ENCODE assay signal across 25 cellular contexts in the genomic region with DNA sequence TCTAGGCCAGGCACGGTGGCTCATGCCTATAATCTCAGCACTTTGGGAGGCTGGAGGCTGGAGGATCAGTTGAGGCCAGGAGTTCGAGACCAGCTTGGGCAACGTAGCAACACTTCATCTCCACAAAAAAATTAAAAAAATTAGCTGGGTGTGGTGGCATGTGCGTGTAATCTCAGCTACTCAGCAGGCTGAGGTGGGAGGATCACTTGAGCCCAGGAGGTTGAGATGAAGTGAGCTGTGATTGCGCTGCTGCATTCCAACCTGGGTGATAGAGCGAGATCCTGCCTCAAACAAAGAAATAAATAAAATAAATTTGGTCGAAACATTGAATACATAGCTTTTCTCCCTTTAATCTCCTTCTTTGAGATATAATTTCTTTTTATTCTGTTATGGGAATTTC.
"Had no signal": no experiment of that assay in that cellular context is flagged by ENCODE, and none has a peak within 500 bp of the region (broad histone marks: within the 10 kb centered on the region; RNA-seq: fewer than 3 reads in every experiment).

No MANE protein-coding gene starts in this region.

- H3K9me3 Mint-ChIP-seq: naive thymus-derived CD4-positive, alpha-beta T cell; nephron; stimulated activated effector memory CD8-positive, alpha-beta T cell treated with anti-CD3 and anti-CD28 coated beads, Interleukin-12 subunit alpha, Interleukin-12 subunit beta, amount 100 ng/mL, for 72 hours; type B pancreatic cell had no signal

- H3K27me3 Mint-ChIP-seq: type B pancreatic cell had no signal

- H3K4me3 Mint-ChIP-seq: naive thymus-derived CD4-positive, alpha-beta T cell; nephron; stimulated activated effector memory CD8-positive, alpha-beta T cell treated with anti-CD3 and anti-CD28 coated beads, Interleukin-12 subunit alpha, Interleukin-12 subunit beta, amount 100 ng/mL, for 72 hours; type B pancreatic cell had no signal

- H3K4me3 ChIP-seq: coronary artery, prostate gland, right atrium auricular region, smooth muscle cell, testis, tibial artery had no signal

- H3K27ac Mint-ChIP-seq: naive thymus-derived CD4-positive, alpha-beta T cell; nephron; stimulated activated effector memory CD8-positive, alpha-beta T cell treated with anti-CD3 and anti-CD28 coated beads, Interleukin-12 subunit alpha, Interleukin-12 subunit beta, amount 100 ng/mL, for 72 hours; type B pancreatic cell had no signal

- H3K4me2 ChIP-seq: smooth muscle cell had no signal

- H3K4me1 Mint-ChIP-seq: nephron; stimulated activated effector memory CD8-positive, alpha-beta T cell treated with anti-CD3 and anti-CD28 coated beads, Interleukin-12 subunit alpha, Interleukin-12 subunit beta, amount 100 ng/mL, for 72 hours had no signal

- H3K27ac ChIP-seq: coronary artery, prostate gland, right atrium auricular region, testis, tibial artery had no signal

- H3K9me3 ChIP-seq: prostate gland, right atrium auricular region, testis, tibial artery had no signal

- ATAC-seq: left lobe of liver; naive thymus-derived CD4-positive, alpha-beta T cell; sciatic nerve; stimulated activated effector memory CD8-positive, alpha-beta T cell treated with anti-CD3 and anti-CD28 coated beads, Interleukin-12 subunit alpha, Interleukin-12 subunit beta, amount 100 ng/mL, for 72 hours; stimulated activated naive CD8-positive, alpha-beta T cell treated with anti-CD3 and anti-CD28 coated beads, Interleukin-15, Interleukin-2, amounts not matched to agents 100 U/mL and 50 U/mL, for 24 hours had no signal

- H3K36me3 ChIP-seq: prostate gland, right atrium auricular region, tibial artery had no signal

- H3K4me1 ChIP-seq: prostate gland, right atrium auricular region, tibial artery had no signal

- DNase-seq: dermis blood vessel endothelial cell; effector memory CD4-positive, alpha-beta T cell; erythroblast; hypothalamus; kidney; mammary epithelial cell; mesendoderm; midbrain; naive thymus-derived CD4-positive, alpha-beta T cell; nucleus accumbens; stimulated activated CD4-positive, alpha-beta T cell treated with anti-CD3 and anti-CD28 coated beads, Interleukin-2, amount 100 ng/mL, for 24 hours; stimulated activated CD4-positive, alpha-beta T cell treated with anti-CD3 and anti-CD28 coated beads, Interleukin-4, amount 100 ng/mL, for 24 hours; stimulated activated naive CD8-positive, alpha-beta T cell treated with anti-CD3 and anti-CD28 coated beads, Interleukin-15, Interleukin-2, amounts not matched to agents 100 U/mL and 50 U/mL, for 24 hours; substantia nigra; testis; tibial artery had no signal

- H3K36me3 Mint-ChIP-seq: naive thymus-derived CD4-positive, alpha-beta T cell; stimulated activated effector memory CD8-positive, alpha-beta T cell treated with anti-CD3 and anti-CD28 coated beads, Interleukin-12 subunit alpha, Interleukin-12 subunit beta, amount 100 ng/mL, for 72 hours; type B pancreatic cell had no signal

- H3K27me3 ChIP-seq: right atrium auricular region, testis, tibial artery had no signal
